32 cellular contexts compared by ENCODE assay signal in genomic region chr1:159146996-159147395, GRCh38. TPM values are rescaled to one million over a fixed set of nuclear protein-coding genes. Genes with fewer than 3 reads are reported as not detected.
"Had no signal": no experiment of that assay in that cellular context is flagged by ENCODE, and none has a peak within 500 bp of the region (broad histone marks: within the 10 kb centered on the region; RNA-seq: fewer than 3 reads in every experiment).

No MANE protein-coding gene starts in this region.

- H3K4me1 Mint-ChIP-seq: activated B cell treated with CpG ODN at 0.5 μM for 24 hours; activated naive CD8-positive, alpha-beta T cell treated with anti-CD3 and anti-CD28 coated beads, Interleukin-2, amount 10 ng/mL, durations not matched to agents 7 days and 5 days; activated T-helper 17 cell treated with anti-CD3 and anti-CD28 coated beads, Interleukin-2, amount 50 U/mL, for 72 hours; central memory CD8-positive, alpha-beta T cell; endodermal cell; T-helper 17 cell had no signal

- H3K27ac Mint-ChIP-seq: activated B cell treated with CpG ODN at 0.5 μM for 24 hours; activated CD8-positive, alpha-beta T cell treated with anti-CD3 and anti-CD28 coated beads for 36 hours; activated naive CD8-positive, alpha-beta T cell treated with anti-CD3 and anti-CD28 coated beads, Interleukin-2, amount 10 ng/mL, durations not matched to agents 7 days and 5 days; activated T-helper 17 cell treated with anti-CD3 and anti-CD28 coated beads, Interleukin-2, amount 50 U/mL, for 72 hours; dendritic cell treated with granulocyte-macrophage colony-stimulating factor and Interleukin-4, amounts not matched to agents 40 ng/mL and 50 ng/mL, for 4 days; endodermal cell; T-helper 17 cell; T-helper 2 cell treated with Interferon-gamma antibody and Interleukin-4, amounts not matched to agents 5 μg/mL and 100 μg/mL, for 36 hours had no signal

- H3K9me3 ChIP-seq: ascending aorta, gastrocnemius medialis had no signal

- H3K27ac ChIP-seq: ascending aorta, brain microvascular endothelial cell, coronary artery, dorsolateral prefrontal cortex, foreskin keratinocyte, gastrocnemius medialis, heart left ventricle, WERI-Rb-1 had no signal

- H3K27me3 ChIP-seq: ascending aorta, brain microvascular endothelial cell, dorsolateral prefrontal cortex, gastrocnemius medialis had no signal

- H3K4me1 ChIP-seq: ascending aorta, foreskin keratinocyte, gastrocnemius medialis had no signal

- H3K9me3 Mint-ChIP-seq: activated B cell treated with CpG ODN at 0.5 μM for 24 hours; activated CD8-positive, alpha-beta T cell treated with anti-CD3 and anti-CD28 coated beads for 36 hours; activated naive CD8-positive, alpha-beta T cell treated with anti-CD3 and anti-CD28 coated beads, Interleukin-2, amount 10 ng/mL, durations not matched to agents 7 days and 5 days; activated T-cell treated with anti-CD3 and anti-CD28 coated beads, Interleukin-2, amount 50 U/mL, for 4 hours; activated T-helper 17 cell treated with anti-CD3 and anti-CD28 coated beads, Interleukin-2, amount 50 U/mL, for 72 hours; central memory CD8-positive, alpha-beta T cell; dendritic cell treated with granulocyte-macrophage colony-stimulating factor and Interleukin-4, amounts not matched to agents 40 ng/mL and 50 ng/mL, for 4 days; T-helper 2 cell treated with Interferon-gamma antibody and Interleukin-4, amounts not matched to agents 5 μg/mL and 100 μg/mL, for 36 hours had no signal

- DNase-seq: activated B cell treated with CpG ODN at 0.5 μM for 24 hours; activated CD4-positive, alpha-beta T cell treated with anti-CD3 and anti-CD28 coated beads for 48 hours; activated CD4-positive, alpha-beta T cell treated with anti-CD3 and anti-CD28 coated beads, Interleukin-2, amount 50 U/mL, for 1 hour; activated CD4-positive, alpha-beta T cell treated with anti-CD3 and anti-CD28 coated beads, Interleukin-2, amount 50 U/mL, for 48 hours; activated CD8-positive, alpha-beta memory T cell treated with anti-CD3 and anti-CD28 coated beads for 24 hours; activated CD8-positive, alpha-beta T cell treated with anti-CD3 and anti-CD28 coated beads for 36 hours; activated effector memory CD4-positive, alpha-beta T cell treated with Interleukin-2 at 50 U/mL for 16 hours; activated gamma-delta T cell treated with Interleukin-2 at 50 U/mL for 16 hours; activated naive CD4-positive, alpha-beta T cell treated with Interleukin-2 at 50 U/mL for 16 hours; activated naive CD8-positive, alpha-beta T cell treated with anti-CD3 and anti-CD28 coated beads, Interleukin-2, amount 10 ng/mL, durations not matched to agents 7 days and 5 days; activated T-cell treated with anti-CD3 and anti-CD28 coated beads, Interleukin-2, amount 50 U/mL, for 4 hours; brain microvascular endothelial cell; dorsolateral prefrontal cortex; effector memory CD4-positive, alpha-beta T cell; endodermal cell; foreskin keratinocyte; gastrocnemius medialis; glutamatergic neuron; heart left ventricle; T-helper 1 cell; T-helper 17 cell; T1000; WERI-Rb-1 had no signal

- H3K4me3 ChIP-seq: ascending aorta, coronary artery, dorsolateral prefrontal cortex, gastrocnemius medialis, heart left ventricle had no signal

- H3K4me3 Mint-ChIP-seq: activated B cell treated with CpG ODN at 0.5 μM for 24 hours; activated CD8-positive, alpha-beta T cell treated with anti-CD3 and anti-CD28 coated beads for 36 hours; activated naive CD8-positive, alpha-beta T cell treated with anti-CD3 and anti-CD28 coated beads, Interleukin-2, amount 10 ng/mL, durations not matched to agents 7 days and 5 days; activated T-cell treated with anti-CD3 and anti-CD28 coated beads, Interleukin-2, amount 50 U/mL, for 4 hours; activated T-helper 17 cell treated with anti-CD3 and anti-CD28 coated beads, Interleukin-2, amount 50 U/mL, for 72 hours; central memory CD8-positive, alpha-beta T cell; dendritic cell treated with granulocyte-macrophage colony-stimulating factor and Interleukin-4, amounts not matched to agents 40 ng/mL and 50 ng/mL, for 4 days; endodermal cell; T-helper 17 cell; T-helper 2 cell treated with Interferon-gamma antibody and Interleukin-4, amounts not matched to agents 5 μg/mL and 100 μg/mL, for 36 hours had no signal

- H3K36me3 ChIP-seq: ascending aorta, brain microvascular endothelial cell, gastrocnemius medialis, heart left ventricle, WERI-Rb-1 had no signal

- H3K36me3 Mint-ChIP-seq: activated naive CD4-positive, alpha-beta T cell treated with anti-CD3 and anti-CD28 coated beads, Interleukin-2, amount 50 U/mL, for 72 hours; activated naive CD8-positive, alpha-beta T cell treated with anti-CD3 and anti-CD28 coated beads, Interleukin-2, amount 10 ng/mL, durations not matched to agents 7 days and 5 days had no signal

- H3K27me3 Mint-ChIP-seq: activated B cell treated with CpG ODN at 0.5 μM for 24 hours had no signal

RNA-seq across cellular contexts. Expression of gene CADM3, which starts 24.4 kb away (rescaled TPM):
- total RNA-seq: activated CD8-positive, alpha-beta T cell treated with anti-CD3 and anti-CD28 coated beads for 36 hours; activated naive CD4-positive, alpha-beta T cell treated with anti-CD3 and anti-CD28 coated beads, Interleukin-2, amount 50 U/mL, for 72 hours; activated naive CD8-positive, alpha-beta T cell treated with anti-CD3 and anti-CD28 coated beads, Interleukin-2, amount 10 ng/mL, durations not matched to agents 7 days and 5 days; activated T-cell treated with anti-CD3 and anti-CD28 coated beads, Interleukin-2, amount 50 U/mL, for 4 hours; activated T-helper 17 cell treated with anti-CD3 and anti-CD28 coated beads, Interleukin-2, amount 50 U/mL, for 72 hours; bronchial epithelial cell; epithelial cell of proximal tubule; foreskin keratinocyte; T-helper 17 cell had no signal
- polyA plus RNA-seq: foreskin keratinocyte had no signal

RNA-seq across cellular contexts. Expression of gene ACKR1, which starts 57.7 kb away (rescaled TPM):
- total RNA-seq: activated CD8-positive, alpha-beta T cell treated with anti-CD3 and anti-CD28 coated beads for 36 hours; activated naive CD4-positive, alpha-beta T cell treated with anti-CD3 and anti-CD28 coated beads, Interleukin-2, amount 50 U/mL, for 72 hours; activated naive CD8-positive, alpha-beta T cell treated with anti-CD3 and anti-CD28 coated beads, Interleukin-2, amount 10 ng/mL, durations not matched to agents 7 days and 5 days; activated T-helper 17 cell treated with anti-CD3 and anti-CD28 coated beads, Interleukin-2, amount 50 U/mL, for 72 hours; bronchial epithelial cell; endodermal cell; epithelial cell of proximal tubule; foreskin keratinocyte; T-helper 17 cell had no signal
- polyA plus RNA-seq: foreskin keratinocyte had no signal
